ENCODE assay signal across 15 cellular contexts in the genomic region with DNA sequence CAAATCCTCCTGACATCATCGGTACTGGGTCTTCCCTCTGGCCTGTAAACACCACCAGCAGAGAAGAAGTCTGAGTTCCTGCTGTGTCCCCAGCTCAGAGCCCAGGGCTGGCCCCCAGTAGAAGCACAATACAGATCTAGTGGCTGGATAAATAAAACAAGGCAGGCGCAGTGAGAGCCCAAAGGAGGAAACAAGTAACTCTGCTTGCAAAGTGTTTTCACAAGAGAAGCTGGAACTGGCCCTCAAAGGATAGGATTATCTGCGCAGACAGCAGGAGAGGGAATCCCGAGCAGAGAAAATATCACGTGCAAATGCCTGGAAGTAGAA.
"Had no signal": no experiment of that assay in that cellular context is flagged by ENCODE, and none has a peak within 500 bp of the region (broad histone marks: within the 10 kb centered on the region; RNA-seq: fewer than 3 reads in every experiment).

No MANE protein-coding gene starts in this region.

- H3K36me3 ChIP-seq: adrenal gland, neutrophil, suprapubic skin, upper lobe of left lung had no signal

- H3K9me3 ChIP-seq: adrenal gland had no signal

- H3K4me1 Mint-ChIP-seq: activated CD4-positive, alpha-beta memory T cell treated with anti-CD3 and anti-CD28 coated beads, Interleukin-2, amount 10 ng/mL, durations not matched to agents 7 days and 5 days had no signal

- H3K27ac Mint-ChIP-seq: activated CD4-positive, alpha-beta memory T cell treated with anti-CD3 and anti-CD28 coated beads, Interleukin-2, amount 10 ng/mL, durations not matched to agents 7 days and 5 days; activated naive CD4-positive, alpha-beta T cell treated with anti-CD3 and anti-CD28 coated beads, Interleukin-2, amount 10 ng/mL, durations not matched to agents 7 days and 5 days; activated T-cell treated with anti-CD3 and anti-CD28 coated beads, Interleukin-2, amount 50 U/mL, for 24 hours; stimulated activated naive CD8-positive, alpha-beta T cell treated with anti-CD3 and anti-CD28 coated beads, Interleukin-15, Interleukin-2, amounts not matched to agents 100 ng/mL and 50 ng/mL, for 24 hours had no signal

- H3K4me3 ChIP-seq: adrenal gland, coronary artery, suprapubic skin, upper lobe of left lung had no signal

- H3K4me1 ChIP-seq: adrenal gland, suprapubic skin, upper lobe of left lung had no signal

- H3K4me3 Mint-ChIP-seq: activated CD4-positive, alpha-beta memory T cell treated with anti-CD3 and anti-CD28 coated beads, Interleukin-2, amount 10 ng/mL, durations not matched to agents 7 days and 5 days; activated naive CD4-positive, alpha-beta T cell treated with anti-CD3 and anti-CD28 coated beads, Interleukin-2, amount 10 ng/mL, durations not matched to agents 7 days and 5 days; activated T-cell treated with anti-CD3 and anti-CD28 coated beads, Interleukin-2, amount 50 U/mL, for 24 hours; stimulated activated naive CD8-positive, alpha-beta T cell treated with anti-CD3 and anti-CD28 coated beads, Interleukin-15, Interleukin-2, amounts not matched to agents 100 ng/mL and 50 ng/mL, for 24 hours had no signal

- ATAC-seq: left colon had no signal

- DNase-seq: activated CD4-positive, alpha-beta memory T cell treated with anti-CD3 and anti-CD28 coated beads, Interleukin-2, amount 10 ng/mL, durations not matched to agents 7 days and 5 days; activated naive CD4-positive, alpha-beta T cell treated with anti-CD3 and anti-CD28 coated beads, Interleukin-2, amount 10 ng/mL, durations not matched to agents 7 days and 5 days; activated T-cell treated with anti-CD3 and anti-CD28 coated beads, Interleukin-2, amount 50 U/mL, for 24 hours; effector CD4-positive, alpha-beta T cell; foreskin fibroblast; left colon; right cardiac atrium; stimulated activated CD4-positive, alpha-beta T cell treated with anti-CD3 and anti-CD28 coated beads, Interleukin-4, amount 100 ng/mL, for 4 hours; stimulated activated CD8-positive, alpha-beta memory T cell treated with anti-CD3 and anti-CD28 coated beads, Interleukin-4, amount 100 ng/mL, for 48 hours had no signal

- H3K27me3 Mint-ChIP-seq: activated T-cell treated with anti-CD3 and anti-CD28 coated beads, Interleukin-2, amount 50 U/mL, for 24 hours; stimulated activated naive CD8-positive, alpha-beta T cell treated with anti-CD3 and anti-CD28 coated beads, Interleukin-15, Interleukin-2, amounts not matched to agents 100 ng/mL and 50 ng/mL, for 24 hours had no signal

- H3K27ac ChIP-seq: adrenal gland, coronary artery, neutrophil, suprapubic skin, upper lobe of left lung had no signal
